In the genomic region with DNA sequence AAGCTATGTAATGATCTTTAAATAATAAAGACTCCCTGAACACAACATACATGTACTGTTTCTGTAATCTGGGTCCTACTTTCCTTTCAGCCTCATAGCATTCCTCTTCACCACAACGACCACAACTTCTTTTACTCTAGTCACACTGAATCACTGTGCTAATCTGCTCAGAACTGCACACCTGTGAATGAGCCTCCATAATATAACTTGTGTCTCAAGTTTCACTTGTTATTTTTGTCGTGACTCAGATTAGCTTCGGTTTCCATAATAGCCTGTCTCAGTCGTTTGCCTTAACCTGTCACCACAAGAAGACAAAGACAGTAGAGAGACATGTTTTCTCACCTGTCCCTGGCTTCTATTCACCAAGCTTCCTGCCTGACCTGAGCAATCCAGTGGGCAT, we compare ENCODE assay signal across 10 cellular contexts.
DNase-seq lines count a peak whose midpoint lies in the region; ATAC-seq, FAIRE-seq and TF ChIP-seq lines count a peak whose summit lies in the region.
"Had no signal": no experiment of that assay in that cellular context is flagged by ENCODE, and none has a peak within 500 bp of the region (broad histone marks: within the 10 kb centered on the region; RNA-seq: fewer than 3 reads in every experiment).

No MANE protein-coding gene starts in this region.

- H2AFZ ChIP-seq in H9 (ENCODE audit: low read length): no peak overlapping the region

- H3K79me1 ChIP-seq in H9 (ENCODE audit: insufficient read depth, low read depth, low read length, poor library complexity, severe bottlenecking): no peaks in the 10 kb centered on the region

- H2BK120ac ChIP-seq in H9 (ENCODE audit: low read depth, low read length, poor library complexity, severe bottlenecking): no peak overlapping the region

- H4K5ac ChIP-seq in H9 (ENCODE audit: insufficient read length, low read depth, low read length): no peak overlapping the region

- WGBS in H9 (ENCODE audit: extremely low coverage, insufficient read length, low lambda C conversion rate): no CpG with 5 or more reads among the region's 4 CpGs

- no peak overlapping the region for H2AK5ac ChIP-seq in H9 (ENCODE audit: insufficient read length, low read length)

- no peak overlapping the region for H4K91ac ChIP-seq in H9 (ENCODE audit: insufficient read length, low read depth, low read length)

- H3K27ac Mint-ChIP-seq in H9: no peak overlapping the region

- H3K79me2 ChIP-seq in H9 (ENCODE audit: insufficient read depth, low read length): no peaks in the 10 kb centered on the region

- intact Hi-C loops in cardiac septum (cut with DNase I): no loop called here

- H4K8ac ChIP-seq in H9 (replicated peaks; ENCODE audit: insufficient read length, low read depth, low read length): no peak overlapping the region

- no peaks in the 10 kb centered on the region; the same call in 1 of the 2 replicates for H3K27me3 Mint-ChIP-seq in H9 (ENCODE audit: low read depth)

- H4K20me1 ChIP-seq in H9 (ENCODE audit: control insufficient read depth, insufficient read depth, insufficient read length): no peaks in the 10 kb centered on the region

- H2BK15ac ChIP-seq in H9 (ENCODE audit: low read depth, low read length): no peak overlapping the region

- no peak overlapping the region for H3K27ac ChIP-seq in H9 (ENCODE audit: insufficient read length, low read depth, low read length)
- H3K27ac ChIP-seq: Peyer's patch had no signal

- no peaks in the 10 kb centered on the region for H3K23me2 ChIP-seq in H9 (ENCODE audit: insufficient read length, low read depth, low read length, poor library complexity, severe bottlenecking)

- H3K4me1 Mint-ChIP-seq in H9: no peaks in the 10 kb centered on the region

- H2BK12ac ChIP-seq in H9 (ENCODE audit: insufficient read length, low read depth, low read length): no peak overlapping the region

- no peak overlapping the region for H2BK20ac ChIP-seq in H9 (ENCODE audit: low read depth, low read length, poor library complexity, severe bottlenecking)

- no peak for TF ChIP-seq CTCF in H9 (conservative IDR thresholded peaks at IDR 0.05)

- no peak overlapping the region for H3K56ac ChIP-seq in H9 (ENCODE audit: insufficient read length, low read depth, low read length)

- H3K9me3 ChIP-seq in H9 (ENCODE audit: control insufficient read depth, low read depth, low read length): peaks cover 10% of the 10 kb centered on the region
- H3K9me3 ChIP-seq: Peyer's patch had no signal

- H3K36me3 Mint-ChIP-seq in H9 (ENCODE audit: insufficient read depth in 1 of 3, low read depth in 3 of 3): peaks cover 0 to 2% (median 0%) of the 10 kb centered on the region in 3 experiments; a peak in 1 of 7 replicates

- no peak overlapping the region for H3K4me3 Mint-ChIP-seq in H9

- peaks cover 50 to 72% of the 10 kb centered on the region in 2 experiments for H3K9me3 Mint-ChIP-seq in H9

- no peak overlapping the region for H3K4me2 ChIP-seq in H9 (ENCODE audit: insufficient read depth, insufficient read length, low read length)

- peak; percentile 81 for FAIRE-seq in islet of Langerhans (lab: Jason Lieb, UNC)

- no peak overlapping the region for H3T11ph ChIP-seq in H9 (ENCODE audit: low read length)

- no peak overlapping the region for H3K23ac ChIP-seq in H9 (ENCODE audit: insufficient read length, low read depth, low read length)

- no peaks in the 10 kb centered on the region for H3K27me3 ChIP-seq in H9 (ENCODE audit: insufficient read depth, low read length)
- H3K27me3 ChIP-seq: Peyer's patch had no signal

- peak; percentile 56 to 68 for ATAC-seq in activated CD4-positive, CD25-positive, alpha-beta regulatory T cell treated with anti-CD3 and anti-CD28 coated beads, Interleukin-2, amount 50 U/mL, for 24 hours
- ATAC-seq in HG02571 (IDR thresholded peaks at IDR 0.05; ENCODE audit: unreplicated experiment) (peak; percentile 94), HG03469 (IDR thresholded peaks at IDR 0.05; ENCODE audit: unreplicated experiment) (peak; percentile 97)

- no peak overlapping the region for H3K4ac ChIP-seq in H9 (ENCODE audit: low read depth, low read length)

- DNase-seq in activated CD4-positive, CD25-positive, alpha-beta regulatory T cell treated with anti-CD3 and anti-CD28 coated beads, Interleukin-2, amount 50 U/mL, for 72 hours: no peak
- no peak for DNase-seq in cardiac septum (ENCODE audit: low spot score)
- no peak for DNase-seq in H9
- DNase-seq in pons (ENCODE audit: low spot score): no peak
- DNase-seq: GDM1, Peyer's patch had no signal

- no peaks in the 10 kb centered on the region for H3K4me1 ChIP-seq in H9 (ENCODE audit: insufficient read depth, low read length)
- H3K4me1 ChIP-seq: Peyer's patch had no signal

- H3K9ac ChIP-seq in H9 (ENCODE audit: extremely low read depth, insufficient read length, low read length): no peak overlapping the region

- H3K14ac ChIP-seq in H9 (ENCODE audit: insufficient read depth, low read length): no peak overlapping the region

- H3K18ac ChIP-seq in H9 (ENCODE audit: insufficient read length, low read depth, low read length): no peak overlapping the region

- H2BK5ac ChIP-seq in H9 (ENCODE audit: insufficient read length, low read length): no peak overlapping the region
